ENCODE assay signal across 17 cellular contexts in genomic region chr2:26630669-26631360, GRCh38. TPM values are rescaled to one million over a fixed set of nuclear protein-coding genes. Genes with fewer than 3 reads are reported as not detected.
DNase-seq lines count a peak whose midpoint lies in the region; ATAC-seq and TF ChIP-seq lines count a peak whose summit lies in the region.
"Had no signal": no experiment of that assay in that cellular context is flagged by ENCODE, and none has a peak within 500 bp of the region (broad histone marks: within the 10 kb centered on the region; RNA-seq: fewer than 3 reads in every experiment).

No MANE protein-coding gene starts in this region.

- no peak overlapping the region for H3K27ac ChIP-seq in epithelial cell of prostate
- H3K27ac ChIP-seq: C4-2B, SJCRH30 had no signal

- H3K4me1 Mint-ChIP-seq in Caco-2 (ENCODE audit: low read depth, unreplicated experiment) = peaks cover 23% of the 10 kb centered on the region

- H3K27me3 ChIP-seq in Caco-2 (replicated peaks; ENCODE audit: control insufficient read depth, insufficient read depth, low read length) = no peaks in the 10 kb centered on the region

- no peak for TF ChIP-seq EP300 in Ishikawa (IDR thresholded peaks at IDR 0.05; ENCODE audit: borderline replicate concordance)

- intact Hi-C loops in Caco-2 (cut with micrococcal nuclease; ENCODE audit: unreplicated experiment) = loop anchor here (2.0 kb wide), 1 partner anchor 24 kb away; no protein-coding TSS in a partner anchor

- no TSS peak for BruUV-seq in Caco-2 (replicated peaks; lab: Mats Ljungman, UMichigan)

- no peaks in the 10 kb centered on the region for H3K36me3 ChIP-seq in Caco-2 (ENCODE audit: control insufficient read depth, insufficient read depth, low read length)
- H3K36me3 ChIP-seq: SJCRH30 had no signal

- TF ChIP-seq RAD21 in Ishikawa (IDR thresholded peaks at IDR 0.05; ENCODE audit: low read depth) = no peak

- H3K9me3 Mint-ChIP-seq in Caco-2 (ENCODE audit: unreplicated experiment) = no peaks in the 10 kb centered on the region

- H3K36me3 Mint-ChIP-seq in Caco-2 (ENCODE audit: insufficient read depth, unreplicated experiment) = no peaks in the 10 kb centered on the region
- H3K36me3 Mint-ChIP-seq: brain had no signal

- H3K27me3 Mint-ChIP-seq in Caco-2 (ENCODE audit: insufficient read depth, unreplicated experiment) = no peaks in the 10 kb centered on the region

- peaks cover 49% of the 10 kb centered on the region for H3K4me1 ChIP-seq in Caco-2
- H3K4me1 ChIP-seq: SJCRH30 had no signal

- peak overlapping the region; percentile 83 for H3K27ac Mint-ChIP-seq in Caco-2 (ENCODE audit: unreplicated experiment)

- POLR2A ChIA-PET in Caco-2 (lab: Charles Lee) = no interaction called here

- no peak for ATAC-seq in GM18870 (IDR thresholded peaks at IDR 0.05; ENCODE audit: unreplicated experiment)

- TF ChIP-seq CTCF in Caco-2 (IDR thresholded peaks at IDR 0.05; ENCODE audit: insufficient read depth in 1 of 2, low read depth in 1 of 2, low read length in 1 of 2, severe bottlenecking in 1 of 2, unreplicated experiment in 1 of 2) = no peak

- no peaks in the 10 kb centered on the region for H3K9me3 ChIP-seq in Caco-2
- H3K9me3 ChIP-seq: SJCRH30 had no signal

- H3K4me3 Mint-ChIP-seq in Caco-2 (ENCODE audit: unreplicated experiment) = peak overlapping the region; percentile 8
- H3K4me3 Mint-ChIP-seq: brain, nephron progenitor cell had no signal

- no peak overlapping the region for H3K4me3 ChIP-seq in Caco-2 (ENCODE audit: low read depth, low read length)
- H3K4me3 ChIP-seq: SJCRH30 had no signal

- CTCF ChIA-PET in Caco-2 (lab: Charles Lee) = no interaction called here

- peak; percentile 77 to 79 for DNase-seq in Caco-2
- peak; percentile 54 for DNase-seq in epithelial cell of prostate (ENCODE audit: low read depth, low spot score)
- peak; percentile 7 for DNase-seq in myocyte (ENCODE audit: low read depth)
- no peak for DNase-seq in NCI-H1048 (lab: John Stamatoyannopoulos, UW)
- no peak for DNase-seq in GM03348 (ENCODE audit: low spot score)
- no peak for DNase-seq in D341Med (ENCODE audit: low spot score)
- DNase-seq: activated CD4-positive, CD25-positive, alpha-beta regulatory T cell; activated T-cell treated with anti-CD3 and anti-CD28 coated beads, Interleukin-2, amount 50 U/mL, for 48 hours; nephron progenitor cell; SJCRH30; stimulated activated CD4-positive, alpha-beta T cell treated with anti-CD3 and anti-CD28 coated beads, Interleukin-12 subunit alpha, Interleukin-12 subunit beta, amount 100 ng/mL, for 4 hours; stimulated activated CD8-positive, alpha-beta memory T cell treated with anti-CD3 and anti-CD28 coated beads, Interleukin-4, amount 100 ng/mL, for 48 hours had no signal

TF ChIP-seq in Ishikawa, 13 proteins besides CTCF, POLR2A, EP300 and RAD21:
- TF ChIP-seq TEAD4 (IDR thresholded peaks at IDR 0.05) = 0 out of 2 replicates have a peak, but pooled peaks have one; percentile 22
- TF ChIP-seq, protein P1, sequence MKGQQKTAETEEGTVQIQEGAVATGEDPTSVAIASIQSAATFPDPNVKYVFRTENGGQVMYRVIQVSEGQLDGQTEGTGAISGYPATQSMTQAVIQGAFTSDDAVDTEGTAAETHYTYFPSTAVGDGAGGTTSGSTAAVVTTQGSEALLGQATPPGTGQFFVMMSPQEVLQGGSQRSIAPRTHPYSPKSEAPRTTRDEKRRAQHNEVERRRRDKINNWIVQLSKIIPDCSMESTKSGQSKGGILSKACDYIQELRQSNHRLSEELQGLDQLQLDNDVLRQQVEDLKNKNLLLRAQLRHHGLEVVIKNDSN (IDR thresholded peaks at IDR 0.05) = no peak

RNA-seq across cellular contexts. Expression of gene CIB4, which starts 10.4 kb away (rescaled TPM):
- total RNA-seq in Caco-2 (2022) = not detected in 2 replicates
- total RNA-seq in myocyte = not detected in 2 replicates
- not detected for polyA plus RNA-seq in myocyte (2012)
- total RNA-seq: NCI-H460, SJCRH30 had no signal

Comparison
In these comparisons a context has a peak if more than half of its experiments do, and no peak if none do; other contexts are left out.
1. DNase-seq: peak in Caco-2 (2 of 2), epithelial cell of prostate (single experiment) and myocyte (single experiment); none in NCI-H1048 (single experiment), GM03348 (single experiment) and D341Med (single experiment).